Comparison of ENCODE assay signal across 8 cellular contexts in genomic region chr2:131673400-131674173, GRCh38.
DNase-seq lines count a peak whose midpoint lies in the region; ATAC-seq and FAIRE-seq lines count a peak whose summit lies in the region.

No MANE protein-coding gene starts in this region.

- DNase-seq in Daoy (ENCODE audit: low read depth) = peak; percentile 84
- DNase-seq in SK-MEL-5 (ENCODE audit: low read depth, low spot score) = peak; percentile 75
- peak; percentile 73 for DNase-seq in activated naive CD8-positive, alpha-beta T cell treated with anti-CD3 and anti-CD28 coated beads for 36 hours
- peak; percentile 85 for DNase-seq in cardiac septum (ENCODE audit: low spot score)
- DNase-seq in posterior vena cava (ENCODE audit: low spot score) = peak; percentile 94
- peak; percentile 75 for DNase-seq in urothelium cell line (ENCODE audit: low spot score)

- no peak overlapping the region for H3K27ac Mint-ChIP-seq in IgD-negative memory B cell
- H3K27ac Mint-ChIP-seq in activated naive CD8-positive, alpha-beta T cell treated with anti-CD3 and anti-CD28 coated beads for 36 hours = no peak overlapping the region

- H3K27me3 Mint-ChIP-seq in IgD-negative memory B cell = peaks cover 12% of the 10 kb centered on the region
- H3K27me3 Mint-ChIP-seq in activated naive CD8-positive, alpha-beta T cell treated with anti-CD3 and anti-CD28 coated beads for 36 hours = peaks cover 37% of the 10 kb centered on the region

- H3K36me3 Mint-ChIP-seq in IgD-negative memory B cell = no peaks in the 10 kb centered on the region
- H3K36me3 Mint-ChIP-seq in activated naive CD8-positive, alpha-beta T cell treated with anti-CD3 and anti-CD28 coated beads for 36 hours = no peaks in the 10 kb centered on the region

- intact Hi-C loops in cardiac septum (cut with DNase I) = loop anchor here (2.0 to 10.0 kb wide), 3 partner anchors 129 to 261 kb away; partner anchors contain the start of gene MZT2A
- intact Hi-C loops in posterior vena cava (cut with DNase I) = no loop called here

- peaks cover 0 to 5% (median 2%) of the 10 kb centered on the region in 3 donors for H3K4me1 Mint-ChIP-seq in IgD-negative memory B cell
- peaks cover 5% of the 10 kb centered on the region for H3K4me1 Mint-ChIP-seq in activated naive CD8-positive, alpha-beta T cell treated with anti-CD3 and anti-CD28 coated beads for 36 hours

- peaks cover 0 to 4% (median 0%) of the 10 kb centered on the region in 3 donors for H3K9me3 Mint-ChIP-seq in IgD-negative memory B cell
- H3K9me3 Mint-ChIP-seq in activated naive CD8-positive, alpha-beta T cell treated with anti-CD3 and anti-CD28 coated beads for 36 hours = no peaks in the 10 kb centered on the region

- no peak for FAIRE-seq in urothelium cell line (lab: Jason Lieb, UNC)

- peak overlapping the region; percentile 46 to 86 (median 69) for H3K4me3 Mint-ChIP-seq in IgD-negative memory B cell
- H3K4me3 Mint-ChIP-seq in activated naive CD8-positive, alpha-beta T cell treated with anti-CD3 and anti-CD28 coated beads for 36 hours = peak overlapping the region; percentile 37

- in situ Hi-C loops in SK-MEL-5 (cut with HindIII; ENCODE audit: low pct_unique_long_range_greater_than_20kb, low sequenced_read_pairs) = no loop called here

- peak; percentile 92 for ATAC-seq in GM21717 (IDR thresholded peaks at IDR 0.05; ENCODE audit: unreplicated experiment)

Comparison
In these comparisons a context has a peak if more than half of its experiments do, and no peak if none do; other contexts are left out.
1. Peak in every context shown above with its lines: DNase-seq and ATAC-seq.